ENCODE assay signal across 8 cellular contexts in genomic region chr7:32489788-32490126, GRCh38. TPM values are rescaled to one million over a fixed set of nuclear protein-coding genes. Genes with fewer than 3 reads are reported as not detected.
DNase-seq lines count a peak whose midpoint lies in the region; ATAC-seq and TF ChIP-seq lines count a peak whose summit lies in the region.

No MANE protein-coding gene starts in this region.

- H3K9me3 ChIP-seq in SU-DHL-6 (ENCODE audit: insufficient read depth, low read length) (no peaks in the 10 kb centered on the region), hepatocyte (ENCODE audit: low read depth) (no peaks in the 10 kb centered on the region)

- 2% methylated on average over 9 of the region's 9 CpGs for WGBS in hepatocyte (ENCODE audit: low lambda C conversion rate, missing lambda C conversion rate)

- H3K4me2 ChIP-seq in SU-DHL-6 (ENCODE audit: low read depth, low read length, poor library complexity, severe bottlenecking) (peak overlapping the region; percentile 76), hepatocyte (peak overlapping the region; percentile 74)

- no peaks in the 10 kb centered on the region for H3K9me3 Mint-ChIP-seq in activated naive CD4-positive, alpha-beta T cell treated with anti-CD3 and anti-CD28 coated beads for 36 hours
- H3K9me3 Mint-ChIP-seq in stimulated activated naive CD8-positive, alpha-beta T cell treated with anti-CD3 and anti-CD28 coated beads, Interleukin-15, amount 100 ng/mL, for 72 hours, result no peaks in the 10 kb centered on the region

- H3K9ac ChIP-seq in SU-DHL-6 (ENCODE audit: low read length), result peak overlapping the region; percentile 66

- H4K20me1 ChIP-seq in SU-DHL-6 (ENCODE audit: low read depth, low read length), result 0 out of 2 replicates have a peak, but pooled peaks cover 3% of the 10 kb centered on the region
- H4K20me1 ChIP-seq in hepatocyte (ENCODE audit: insufficient read depth, poor library complexity, severe bottlenecking), result no peaks in the 10 kb centered on the region

- H3K4me3 Mint-ChIP-seq in activated naive CD4-positive, alpha-beta T cell treated with anti-CD3 and anti-CD28 coated beads for 36 hours, result peak overlapping the region; percentile 86
- peak overlapping the region; percentile 94 for H3K4me3 Mint-ChIP-seq in stimulated activated naive CD8-positive, alpha-beta T cell treated with anti-CD3 and anti-CD28 coated beads, Interleukin-15, amount 100 ng/mL, for 72 hours

- H3K27me3 ChIP-seq in SU-DHL-6 (ENCODE audit: low read length), result no peaks in the 10 kb centered on the region
- no peaks in the 10 kb centered on the region for H3K27me3 ChIP-seq in hepatocyte

- H3K27ac ChIP-seq in SU-DHL-6 (ENCODE audit: low read depth, low read length) (peak overlapping the region; percentile 35), hepatocyte (peak overlapping the region; percentile 83)

- H3K9me2 ChIP-seq in SU-DHL-6 (replicated peaks; ENCODE audit: insufficient read depth, low read length) (no peaks in the 10 kb centered on the region), hepatocyte (replicated peaks; ENCODE audit: insufficient read depth) (no peaks in the 10 kb centered on the region)

- peak; percentile 45 for ATAC-seq in stimulated activated naive CD8-positive, alpha-beta T cell treated with anti-CD3 and anti-CD28 coated beads, Interleukin-15, amount 100 ng/mL, for 72 hours

- H3K79me2 ChIP-seq in SU-DHL-6 (ENCODE audit: insufficient read depth, low read length), result peaks cover 12% of the 10 kb centered on the region
- peaks cover 25% of the 10 kb centered on the region for H3K79me2 ChIP-seq in hepatocyte

- H3K4me1 ChIP-seq in hepatocyte (ENCODE audit: insufficient read depth), result peaks cover 12% of the 10 kb centered on the region

- DNase-seq in activated naive CD4-positive, alpha-beta T cell treated with anti-CD3 and anti-CD28 coated beads for 36 hours, result no peak
- DNase-seq in activated naive CD4-positive, alpha-beta T cell (lab: John Stamatoyannopoulos, UW), result no peak
- DNase-seq in hepatocyte (ENCODE audit: low spot score) (no peak), DMS 273 (lab: John Stamatoyannopoulos, UW; ENCODE audit: unreplicated experiment) (no peak), GDM1 (lab: John Stamatoyannopoulos, UW) (no peak), SKM-1 treated with dmso at 0.1 percent for 144 hours (lab: John Stamatoyannopoulos, UW; ENCODE audit: unreplicated experiment) (no peak)
- DNase-seq in stimulated activated naive CD8-positive, alpha-beta T cell treated with anti-CD3 and anti-CD28 coated beads, Interleukin-15, amount 100 ng/mL, for 72 hours, result no peak

- H3K4me3 ChIP-seq in SU-DHL-6 (ENCODE audit: insufficient read depth, low read length, poor library complexity, severe bottlenecking) (peak overlapping the region; percentile 60), hepatocyte (peak overlapping the region; percentile 74)

- H3K4me1 Mint-ChIP-seq in activated naive CD4-positive, alpha-beta T cell treated with anti-CD3 and anti-CD28 coated beads for 36 hours (ENCODE audit: low read depth), result peaks cover 27% of the 10 kb centered on the region
- H3K4me1 Mint-ChIP-seq in stimulated activated naive CD8-positive, alpha-beta T cell treated with anti-CD3 and anti-CD28 coated beads, Interleukin-15, amount 100 ng/mL, for 72 hours, result peaks cover 43% of the 10 kb centered on the region

- peaks cover 22% of the 10 kb centered on the region for H3F3A ChIP-seq in SU-DHL-6 (ENCODE audit: insufficient read depth)

- peak overlapping the region; percentile 68 for H2AFZ ChIP-seq in SU-DHL-6 (ENCODE audit: low read depth, low read length, severe bottlenecking)
- H2AFZ ChIP-seq in hepatocyte, result peak overlapping the region; percentile 75

- H3K27me3 Mint-ChIP-seq in activated naive CD4-positive, alpha-beta T cell treated with anti-CD3 and anti-CD28 coated beads for 36 hours (ENCODE audit: low read depth), result no peaks in the 10 kb centered on the region
- H3K27me3 Mint-ChIP-seq in stimulated activated naive CD8-positive, alpha-beta T cell treated with anti-CD3 and anti-CD28 coated beads, Interleukin-15, amount 100 ng/mL, for 72 hours, result no peaks in the 10 kb centered on the region

- peak overlapping the region; percentile 95 for H3K27ac Mint-ChIP-seq in activated naive CD4-positive, alpha-beta T cell treated with anti-CD3 and anti-CD28 coated beads for 36 hours
- peak overlapping the region; percentile 98 to 99 for H3K27ac Mint-ChIP-seq in stimulated activated naive CD8-positive, alpha-beta T cell treated with anti-CD3 and anti-CD28 coated beads, Interleukin-15, amount 100 ng/mL, for 72 hours

- peaks cover 17% of the 10 kb centered on the region for H3K36me3 Mint-ChIP-seq in activated naive CD4-positive, alpha-beta T cell treated with anti-CD3 and anti-CD28 coated beads for 36 hours (ENCODE audit: low read depth)

- intact Hi-C loops in activated naive CD4-positive, alpha-beta T cell treated with anti-CD3 and anti-CD28 coated beads for 36 hours (cut with micrococcal nuclease), result loop anchor here (1.0 to 10.0 kb wide), 13 partner anchors 71 to 1985 kb away; partner anchors contain the start of genes BBS9, GARS1 and GGCT

- H3K36me3 ChIP-seq in SU-DHL-6 (ENCODE audit: low read length) (peaks cover 16% of the 10 kb centered on the region; the same call in 1 of the 2 replicates), hepatocyte (replicated peaks; ENCODE audit: insufficient read depth, low read depth) (no peaks in the 10 kb centered on the region)

- CTCF ChIA-PET in activated naive CD4-positive, alpha-beta T cell treated with anti-CD3 and anti-CD28 coated beads for 36 hours (lab: Charles Lee), result interaction anchor here (1.0 kb wide), 1 partner anchor 10 kb away, joined by 7 read pairs; no protein-coding TSS in a partner anchor

- TF ChIP-seq CTCF in SU-DHL-6 (IDR thresholded peaks at IDR 0.05; ENCODE audit: insufficient read depth, low read length, poor library complexity, severe bottlenecking) (no peak), hepatocyte (IDR thresholded peaks at IDR 0.05; ENCODE audit: poor library complexity) (no peak)

RNA-seq across cellular contexts. Expression of gene LSM5, which starts 0.4 kb away (rescaled TPM):
- 100 to 1,000 TPM; 132 to 141 TPM for total RNA-seq in activated naive CD4-positive, alpha-beta T cell treated with anti-CD3 and anti-CD28 coated beads for 36 hours
- total RNA-seq in hepatocyte, result 36.4 and 38.4 TPM in 2 replicates
- polyA plus RNA-seq in hepatocyte, result 92.7 and 98.9 TPM in 2 replicates

RNA-seq across cellular contexts. Expression of gene AVL9, which starts 5.5 kb away (rescaled TPM):
- total RNA-seq in activated naive CD4-positive, alpha-beta T cell treated with anti-CD3 and anti-CD28 coated beads for 36 hours, result 10 to 100 TPM; 29.6 to 38.0 TPM
- total RNA-seq in hepatocyte, result 31.1 and 55.7 TPM in 2 replicates
- polyA plus RNA-seq in hepatocyte, result 10.8 and 14.0 TPM in 2 replicates
